Comparison of ENCODE assay signal across 1 cellular context in genomic region chr1:43529206-43529731, GRCh38.
TF ChIP-seq lines count a peak whose summit lies in the region.

No MANE protein-coding gene starts in this region.

TF ChIP-seq in HepG2, 621 proteins besides CTCF, POLR2A, EP300 and RAD21 (continued from another document and continues in another):
- peak; percentile 72 for TF ChIP-seq ZBTB14 (CRISPR knock-in tag; IDR thresholded peaks at IDR 0.05)
- TF ChIP-seq SAP130 (CRISPR knock-in tag; IDR thresholded peaks at IDR 0.05; ENCODE audit: low read depth) = peak; percentile 66
- no peak for TF ChIP-seq ZNF253 (CRISPR knock-in tag; IDR thresholded peaks at IDR 0.05; ENCODE audit: borderline replicate concordance)
- TF ChIP-seq HNF1B (CRISPR knock-in tag; IDR thresholded peaks at IDR 0.05) = peak; percentile 15; the same call in 1 of the 2 replicates
- 0 out of 2 replicates have a peak, but pooled peaks have one; percentile 14 for TF ChIP-seq GMEB1 (CRISPR knock-in tag; IDR thresholded peaks at IDR 0.05; ENCODE audit: borderline replicate concordance)
- TF ChIP-seq ZNF580 (CRISPR knock-in tag; IDR thresholded peaks at IDR 0.05; ENCODE audit: borderline replicate concordance, low read depth) = no peak; the same call in 1 of the 2 replicates
- TF ChIP-seq KDM3A (CRISPR knock-in tag; IDR thresholded peaks at IDR 0.05; ENCODE audit: low read depth) = peak; percentile 60; the same call in 1 of the 2 replicates
- TF ChIP-seq ZHX2 (IDR thresholded peaks at IDR 0.05; ENCODE audit: low read depth) = no peak
- no peak for TF ChIP-seq ZHX2 (CRISPR knock-in tag; IDR thresholded peaks at IDR 0.05; ENCODE audit: borderline replicate concordance)
- no peak for TF ChIP-seq ZMAT5 (CRISPR knock-in tag; IDR thresholded peaks at IDR 0.05; ENCODE audit: borderline replicate concordance, low read depth)
- TF ChIP-seq ATF4 (CRISPR knock-in tag; IDR thresholded peaks at IDR 0.05) = no peak
- TF ChIP-seq KDM6A (CRISPR knock-in tag; IDR thresholded peaks at IDR 0.05; ENCODE audit: low read depth) = no peak
- peak; percentile 63 for TF ChIP-seq IRF2 (CRISPR knock-in tag; IDR thresholded peaks at IDR 0.05)
- TF ChIP-seq SETDB1 (CRISPR knock-in tag; IDR thresholded peaks at IDR 0.05; ENCODE audit: borderline replicate concordance) = no peak
- no peak for TF ChIP-seq ZNF543 (CRISPR knock-in tag; IDR thresholded peaks at IDR 0.05)
- TF ChIP-seq ZNF572 (CRISPR knock-in tag; IDR thresholded peaks at IDR 0.05) = no peak
- no peak for TF ChIP-seq REXO4 (CRISPR knock-in tag; IDR thresholded peaks at IDR 0.05; ENCODE audit: borderline replicate concordance)
- TF ChIP-seq SMYD3 (CRISPR knock-in tag; IDR thresholded peaks at IDR 0.05) = no peak
- TF ChIP-seq ZBTB7B (CRISPR knock-in tag; IDR thresholded peaks at IDR 0.05) = no peak
- TF ChIP-seq ZBTB10 (CRISPR knock-in tag; IDR thresholded peaks at IDR 0.05; ENCODE audit: borderline replicate concordance) = no peak
- TF ChIP-seq ZNF230 (CRISPR knock-in tag; IDR thresholded peaks at IDR 0.05) = no peak
- peak; percentile 69; the same call in 1 of the 2 replicates for TF ChIP-seq THRA (CRISPR knock-in tag; IDR thresholded peaks at IDR 0.05; ENCODE audit: borderline replicate concordance)
- no peak for TF ChIP-seq PREB (CRISPR knock-in tag; IDR thresholded peaks at IDR 0.05)
- TF ChIP-seq TCF7 (IDR thresholded peaks at IDR 0.05; ENCODE audit: low read depth) = no peak
- TF ChIP-seq ZNF503 (CRISPR knock-in tag; IDR thresholded peaks at IDR 0.05) = no peak
- TF ChIP-seq PRPF4 (IDR thresholded peaks at IDR 0.05; ENCODE audit: low read depth, low read length, poor library complexity, severe bottlenecking) = no peak
- no peak for TF ChIP-seq ZUFSP (CRISPR knock-in tag; IDR thresholded peaks at IDR 0.05; ENCODE audit: borderline replicate concordance)
- TF ChIP-seq MYC (CRISPR knock-in tag; IDR thresholded peaks at IDR 0.05; ENCODE audit: borderline replicate concordance) = 0 out of 2 replicates have a peak, but pooled peaks have one; percentile 25
- TF ChIP-seq ZBTB33 (CRISPR knock-in tag; IDR thresholded peaks at IDR 0.05) = 0 out of 2 replicates have a peak, but pooled peaks have one; percentile 23
